Comparison of ENCODE assay signal across 20 cellular contexts in the genomic region with DNA sequence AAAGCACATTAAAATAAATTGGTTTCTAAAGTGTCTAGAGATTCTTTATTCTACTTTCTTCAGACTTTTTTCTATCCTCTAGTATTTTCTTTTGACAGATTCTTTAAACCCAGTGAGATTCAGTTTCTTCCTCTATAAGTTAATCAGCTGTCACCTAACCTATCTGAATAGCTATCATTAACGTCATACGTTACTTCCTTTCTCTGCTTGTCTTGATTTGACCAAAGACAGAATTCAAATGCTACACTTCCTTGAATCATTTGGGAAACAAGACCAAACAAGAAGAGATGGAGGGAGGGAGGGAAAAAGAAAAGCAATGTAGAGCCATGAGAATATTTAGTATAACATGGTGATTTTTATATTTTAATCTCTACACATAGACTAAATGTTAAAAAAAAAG.
DNase-seq lines count a peak whose midpoint lies in the region; ATAC-seq and TF ChIP-seq lines count a peak whose summit lies in the region.
"Had no signal": no experiment of that assay in that cellular context is flagged by ENCODE, and none has a peak within 500 bp of the region (broad histone marks: within the 10 kb centered on the region; RNA-seq: fewer than 3 reads in every experiment).

No MANE protein-coding gene starts in this region.

- no peak overlapping the region for H3K27ac Mint-ChIP-seq in naive thymus-derived CD4-positive, alpha-beta T cell
- H3K27ac Mint-ChIP-seq in immature natural killer cell, result no peak overlapping the region
- H3K27ac Mint-ChIP-seq: CD4-positive, alpha-beta memory T cell had no signal

- H3K18ac ChIP-seq in IMR-90 (ENCODE audit: low read depth, low read length), result peak overlapping the region; percentile 6; the same call in 1 of the 2 replicates

- TF ChIP-seq POLR2A in IMR-90 (IDR thresholded peaks at IDR 0.05; ENCODE audit: low read depth, low read length), result no peak

- H4K8ac ChIP-seq in IMR-90 (ENCODE audit: low read depth in 2 of 2, low read length in 2 of 2), result no peak overlapping the region

- no peak overlapping the region for H3K56ac ChIP-seq in IMR-90 (ENCODE audit: extremely low read depth, insufficient read depth, low read length)

- H3K9me3 ChIP-seq in IMR-90 (ENCODE audit: control insufficient read depth, insufficient read depth, low read length) (no peaks in the 10 kb centered on the region), neural cell (ENCODE audit: low read length) (no peaks in the 10 kb centered on the region)
- H3K9me3 ChIP-seq in naive thymus-derived CD4-positive, alpha-beta T cell (ENCODE audit: control insufficient read depth in 2 of 3, low read length in 3 of 3), result no peaks in the 10 kb centered on the region
- H3K9me3 ChIP-seq: A549; BE2C; BLaER1 treated with 17β-estradiol and CSF1 and Interleukin-3, amounts not matched to agents 10 nM and 100 nM had no signal

- no peak overlapping the region for H3K23ac ChIP-seq in IMR-90 (ENCODE audit: low read depth, low read length)

- CTCF ChIA-PET in IMR-90 (lab: Yijun Ruan, JAX), result interaction anchor here (0.7 kb wide), 3 partner anchors 959 to 1539 kb away, joined by 3 to 4 read pairs (median 3); no protein-coding TSS in a partner anchor
- CTCF ChIA-PET in naive thymus-derived CD4-positive, alpha-beta T cell (lab: Charles Lee), result no interaction called here

- H3K4me3 ChIP-seq in IMR-90 (ENCODE audit: insufficient read depth, low read depth, low read length), result no peak overlapping the region
- no peak overlapping the region for H3K4me3 ChIP-seq in epithelial cell of esophagus (ENCODE audit: low read length)
- H3K4me3 ChIP-seq in neural cell (ENCODE audit: low read length), result peak overlapping the region; percentile 3
- H3K4me3 ChIP-seq in naive thymus-derived CD4-positive, alpha-beta T cell (ENCODE audit: low read length), result no peak overlapping the region
- no peak overlapping the region for H3K4me3 ChIP-seq in H7 (ENCODE audit: insufficient read depth, low read depth, low read length)
- H3K4me3 ChIP-seq: A549; BLaER1 treated with 17β-estradiol and CSF1 and Interleukin-3, amounts not matched to agents 10 nM and 100 nM had no signal

- no peak overlapping the region for H2BK20ac ChIP-seq in IMR-90 (ENCODE audit: low read depth, low read length)

- intact Hi-C loops in IMR-90 (cut with micrococcal nuclease), result no loop called here
- intact Hi-C loops in naive thymus-derived CD4-positive, alpha-beta T cell (cut with micrococcal nuclease), result no loop called here

- H4K5ac ChIP-seq in IMR-90 (ENCODE audit: low read depth, low read length), result peak overlapping the region; percentile 25; the same call in 1 of the 2 replicates

- H3K4me2 ChIP-seq in IMR-90 (ENCODE audit: low read depth, low read length) (no peak overlapping the region), neural cell (ENCODE audit: low read length) (peak overlapping the region; percentile 7)
- H3K4me2 ChIP-seq: A549; BLaER1 treated with 17β-estradiol and CSF1 and Interleukin-3, amounts not matched to agents 10 nM and 100 nM had no signal

- DNase-seq in IMR-90 (no peak), epithelial cell of esophagus (ENCODE audit: low read depth) (peak; percentile 7), immature natural killer cell (no peak), H7 (no peak)
- DNase-seq in naive thymus-derived CD4-positive, alpha-beta T cell, result no peak
- DNase-seq: 8988T; ACHN; AML-193; BE2C; Calu3; CD4-positive, alpha-beta memory T cell; COR-L47; DMS153; DND-41; GOT3; HCEC 1CT had no signal

- TF ChIP-seq EP300 in neural cell (conservative IDR thresholded peaks at IDR 0.05; ENCODE audit: poor library complexity, severe bottlenecking), result peak; percentile 77

- H3K9me3 Mint-ChIP-seq in naive thymus-derived CD4-positive, alpha-beta T cell, result no peaks in the 10 kb centered on the region
- peaks cover 0 to 11% (median 5%) of the 10 kb centered on the region in 6 donors for H3K9me3 Mint-ChIP-seq in immature natural killer cell
- H3K9me3 Mint-ChIP-seq: CD4-positive, alpha-beta memory T cell had no signal

- TF ChIP-seq RAD21 in IMR-90 (IDR thresholded peaks at IDR 0.05; ENCODE audit: low read length) (no peak), neural cell (conservative IDR thresholded peaks at IDR 0.05) (peak; percentile 16)

- no CpG with 5 or more reads among the region's 2 CpGs for WGBS in IMR-90 (ENCODE audit: extremely low coverage in 2 of 2, insufficient read length in 1 of 2), 2 experiments

- H4K20me1 ChIP-seq in IMR-90 (ENCODE audit: insufficient read depth, low read length), result no peaks in the 10 kb centered on the region
- H4K20me1 ChIP-seq in neural cell (ENCODE audit: insufficient read depth), result no peaks in the 10 kb centered on the region
- H4K20me1 ChIP-seq: BLaER1 treated with 17β-estradiol and CSF1 and Interleukin-3, amounts not matched to agents 10 nM and 100 nM had no signal

- H4K91ac ChIP-seq in IMR-90 (ENCODE audit: insufficient read depth, low read depth, low read length), result no peak overlapping the region

- dilution Hi-C loops in IMR-90 (cut with HindIII; ENCODE audit: low sequenced_read_pairs, unreplicated experiment), result no loop called here

- BruUV-seq in IMR-90 (replicated peaks; lab: Mats Ljungman, UMichigan), result no TSS peak

- POLR2A ChIA-PET in IMR-90 (lab: Charles Lee; ENCODE audit: unreplicated experiment), result no interaction called here
- POLR2A ChIA-PET in naive thymus-derived CD4-positive, alpha-beta T cell (lab: Charles Lee), result no interaction called here

- H3K4me3 Mint-ChIP-seq in naive thymus-derived CD4-positive, alpha-beta T cell, result no peak overlapping the region
- no peak overlapping the region for H3K4me3 Mint-ChIP-seq in immature natural killer cell
- H3K4me3 Mint-ChIP-seq: CD4-positive, alpha-beta memory T cell had no signal

- no peak overlapping the region for H2BK15ac ChIP-seq in IMR-90 (ENCODE audit: low read depth, low read length)

- no peaks in the 10 kb centered on the region for H3K36me3 Mint-ChIP-seq in naive thymus-derived CD4-positive, alpha-beta T cell
- H3K36me3 Mint-ChIP-seq in immature natural killer cell, result no peaks in the 10 kb centered on the region
- H3K36me3 Mint-ChIP-seq: CD4-positive, alpha-beta memory T cell had no signal

- no peak overlapping the region for H3K4ac ChIP-seq in IMR-90 (ENCODE audit: low read depth, low read length)

- H3F3A ChIP-seq in neural cell (ENCODE audit: insufficient read depth, low read length, poor library complexity, severe bottlenecking), result peaks cover 3% of the 10 kb centered on the region

- in situ Hi-C loops in IMR-90 (cut with MboI; ENCODE audit: low sequenced_read_pairs), result no loop called here

- H2BK5ac ChIP-seq in IMR-90 (ENCODE audit: low read depth, low read length, poor library complexity, severe bottlenecking), result no peak overlapping the region

- H2AFZ ChIP-seq in IMR-90 (replicated peaks; ENCODE audit: low read length, poor library complexity) (no peak overlapping the region), neural cell (ENCODE audit: low read depth, low read length) (no peak overlapping the region)

- no peaks in the 10 kb centered on the region for H3K27me3 ChIP-seq in IMR-90 (ENCODE audit: control insufficient read depth, insufficient read depth, low read length)
- no peaks in the 10 kb centered on the region for H3K27me3 ChIP-seq in neural cell (ENCODE audit: insufficient read depth, low read depth, low read length)
- H3K27me3 ChIP-seq in naive thymus-derived CD4-positive, alpha-beta T cell (ENCODE audit: control insufficient read depth in 2 of 2, insufficient read depth in 2 of 2, low read length in 2 of 2), result no peaks in the 10 kb centered on the region
- no peaks in the 10 kb centered on the region for H3K27me3 ChIP-seq in H7 (ENCODE audit: control insufficient read depth, insufficient read depth, low read length)
- H3K27me3 ChIP-seq: BE2C; BLaER1 treated with 17β-estradiol and CSF1 and Interleukin-3, amounts not matched to agents 10 nM and 100 nM had no signal

- H3K4me1 Mint-ChIP-seq in naive thymus-derived CD4-positive, alpha-beta T cell, result no peaks in the 10 kb centered on the region
- H3K4me1 Mint-ChIP-seq in immature natural killer cell, result no peaks in the 10 kb centered on the region
- H3K4me1 Mint-ChIP-seq: CD4-positive, alpha-beta memory T cell had no signal

- no peak for ATAC-seq in IMR-90 (ENCODE audit: low read depth)
- no peak for ATAC-seq in naive thymus-derived CD4-positive, alpha-beta T cell
- ATAC-seq: A549 had no signal

- H2AK9ac ChIP-seq in IMR-90 (replicated peaks; ENCODE audit: low read depth, low read length, poor library complexity), result no peak overlapping the region

- no peak overlapping the region for H2AK5ac ChIP-seq in IMR-90 (ENCODE audit: low read depth, low read length)

- H3K27me3 Mint-ChIP-seq in naive thymus-derived CD4-positive, alpha-beta T cell, result no peaks in the 10 kb centered on the region
- no peaks in the 10 kb centered on the region for H3K27me3 Mint-ChIP-seq in immature natural killer cell (ENCODE audit: low read depth in 3 of 3)
- H3K27me3 Mint-ChIP-seq: CD4-positive, alpha-beta memory T cell had no signal

- no peak overlapping the region for H2BK120ac ChIP-seq in IMR-90 (ENCODE audit: low read depth, low read length)

- no peaks in the 10 kb centered on the region for H3K9me2 ChIP-seq in neural cell (ENCODE audit: insufficient read depth, low read length)

- no peaks in the 10 kb centered on the region for H3K9me1 ChIP-seq in IMR-90 (ENCODE audit: insufficient read depth, low read length)

- H3K36me3 ChIP-seq in IMR-90 (ENCODE audit: control insufficient read depth, insufficient read depth, low read length) (no peaks in the 10 kb centered on the region), neural cell (ENCODE audit: insufficient read depth, low read length) (no peaks in the 10 kb centered on the region), H7 (replicated peaks; ENCODE audit: control insufficient read depth, insufficient read depth, low read length) (no peaks in the 10 kb centered on the region)
- H3K36me3 ChIP-seq in naive thymus-derived CD4-positive, alpha-beta T cell (ENCODE audit: control insufficient read depth in 2 of 3, insufficient read depth in 3 of 3, low read length in 3 of 3), result no peaks in the 10 kb centered on the region
- H3K36me3 ChIP-seq: BE2C; BLaER1 treated with 17β-estradiol and CSF1 and Interleukin-3, amounts not matched to agents 10 nM and 100 nM had no signal

- no peaks in the 10 kb centered on the region for H3K79me2 ChIP-seq in neural cell (replicated peaks; ENCODE audit: insufficient read depth, low read length)

- no peaks in the 10 kb centered on the region for H3K79me1 ChIP-seq in IMR-90 (ENCODE audit: low read depth in 1 of 2, low read length in 2 of 2)

- no peak for TF ChIP-seq CTCF in 22Rv1 (IDR thresholded peaks at IDR 0.05)
- TF ChIP-seq CTCF in IMR-90 (conservative IDR thresholded peaks at IDR 0.05; ENCODE audit: low read depth, low read length), result no peak
- no peak for TF ChIP-seq CTCF in epithelial cell of esophagus (IDR thresholded peaks at IDR 0.05; ENCODE audit: insufficient read depth, low read depth, low read length, missing control alignments)
- TF ChIP-seq CTCF in neural cell (IDR thresholded peaks at IDR 0.05; ENCODE audit: poor library complexity, severe bottlenecking), result no peak

- H3K9ac ChIP-seq in IMR-90 (ENCODE audit: low read depth, low read length) (no peak overlapping the region), neural cell (ENCODE audit: low read length) (no peak overlapping the region)
- H3K9ac ChIP-seq: BLaER1 treated with 17β-estradiol and CSF1 and Interleukin-3, amounts not matched to agents 10 nM and 100 nM had no signal

- H3K4me1 ChIP-seq in IMR-90 (ENCODE audit: control insufficient read depth, insufficient read depth, low read length), result peaks cover 4% of the 10 kb centered on the region
- no peaks in the 10 kb centered on the region for H3K4me1 ChIP-seq in naive thymus-derived CD4-positive, alpha-beta T cell (ENCODE audit: control insufficient read depth in 2 of 2, insufficient read depth in 2 of 2, low read length in 2 of 2)
- H3K4me1 ChIP-seq: A549, BE2C had no signal

- H3K14ac ChIP-seq in IMR-90 (replicated peaks; ENCODE audit: low read depth, low read length), result no peak overlapping the region

- H3K27ac ChIP-seq in 22Rv1, result peak overlapping the region; percentile 91
- no peak overlapping the region for H3K27ac ChIP-seq in IMR-90 (ENCODE audit: insufficient read depth, low read length)
- H3K27ac ChIP-seq in neural cell (ENCODE audit: low read length), result peak overlapping the region; percentile 29
- no peak overlapping the region for H3K27ac ChIP-seq in naive thymus-derived CD4-positive, alpha-beta T cell (ENCODE audit: low read depth, low read length)
- H3K27ac ChIP-seq: A549; BLaER1 treated with 17β-estradiol and CSF1 and Interleukin-3, amounts not matched to agents 10 nM and 100 nM had no signal

Comparison
In these comparisons a context has a peak if more than half of its experiments do, and no peak if none do; other contexts are left out.
1. H3K27ac ChIP-seq: peak in 22Rv1 (single experiment) and neural cell (single experiment); none in IMR-90 (single experiment) and naive thymus-derived CD4-positive, alpha-beta T cell (single experiment).